ENCODE assay signal across 8 cellular contexts in the genomic region with DNA sequence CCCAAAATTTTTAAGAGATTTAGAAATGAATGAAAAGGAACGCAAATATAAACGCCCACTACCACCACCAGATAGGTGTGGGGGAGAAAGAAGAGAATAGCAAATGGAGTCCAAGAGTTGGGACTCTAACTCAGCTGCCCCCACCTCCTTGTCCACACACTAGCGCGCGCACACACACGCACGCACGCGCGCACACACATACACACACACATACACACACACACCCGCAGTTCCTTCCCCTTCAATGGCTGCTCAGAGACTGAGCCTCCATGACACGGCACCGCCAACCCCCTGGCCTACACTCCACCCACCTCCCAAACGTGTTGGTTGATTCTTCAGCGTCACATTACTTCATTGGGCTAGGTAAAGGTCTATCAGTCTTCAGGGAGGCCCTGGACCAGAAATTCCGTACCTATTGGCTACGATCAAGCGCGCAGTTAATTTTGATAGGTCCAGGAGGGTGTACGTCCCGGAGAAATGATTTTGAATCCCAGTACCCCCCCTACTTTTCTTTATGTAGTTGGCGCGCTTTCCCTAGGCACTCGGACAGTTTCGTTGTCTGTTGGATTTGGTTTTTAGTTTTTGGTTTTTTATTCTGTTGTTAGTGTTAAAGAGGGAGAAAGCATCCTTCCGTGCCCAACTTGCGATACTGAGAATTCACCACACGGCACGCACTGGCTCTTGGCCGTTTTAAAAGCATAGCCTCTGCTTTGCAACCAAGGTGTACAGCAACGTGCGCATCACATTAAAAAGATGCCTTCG. TPM values are rescaled to one million over a fixed set of nuclear protein-coding genes. Genes with fewer than 3 reads are reported as not detected.
DNase-seq lines count a peak whose midpoint lies in the region; ATAC-seq, FAIRE-seq and TF ChIP-seq lines count a peak whose summit lies in the region.

ANP32E (minus strand) TSS at position 261 of the 762 bp plus-strand sequence. CDS start 326 bp downstream, outside the sequence.

- TF ChIP-seq POLR2A in GM18526 (IDR thresholded peaks at IDR 0.05; ENCODE audit: extremely low read depth, insufficient read length) (peak; percentile 95), body of pancreas (IDR thresholded peaks at IDR 0.05) (peak; percentile 58 to 96 (median 96))

- peak; percentile 99 for FAIRE-seq in TTC549 (lab: Jason Lieb, UNC)

- intact Hi-C loops in body of pancreas (cut with DNase I) (no loop called here), sciatic nerve (cut with DNase I) (no loop called here)

- TF ChIP-seq CTCF in body of pancreas (IDR thresholded peaks at IDR 0.05): peak in 4 of 7 experiments; percentile 22 to 58 (median 43)

- peaks cover 25% of the 10 kb centered on the region for H3K4me1 ChIP-seq in body of pancreas

- peak; percentile 77 for ATAC-seq in HG03066 (IDR thresholded peaks at IDR 0.05; ENCODE audit: low read depth, unreplicated experiment)
- ATAC-seq in body of pancreas: peak; percentile 97
- ATAC-seq in sciatic nerve: peak; percentile 98

- H3K9me3 ChIP-seq in body of pancreas: no peaks in the 10 kb centered on the region

- DNase-seq in A172 (ENCODE audit: low spot score) (peak; percentile 100), NCI-H2107 treated with DMSO at 0.1 percent for 48 hours (lab: John Stamatoyannopoulos, UW; ENCODE audit: unreplicated experiment) (peak; percentile 100), body of pancreas (peak; percentile 94 to 98 (median 96)), iPS DF 19.7 (ENCODE audit: low read depth, low spot score) (peak; percentile 100), sciatic nerve (ENCODE audit: low spot score) (peak; percentile 95)

- H3K36me3 ChIP-seq in body of pancreas (replicated peaks in 1 of 2; ENCODE audit: insufficient read depth in 1 of 2, low read depth in 2 of 2): no peaks in the 10 kb centered on the region

- 0% methylated on average over 33 of the region's 33 CpGs for WGBS in body of pancreas, 2 donors

- H3K27me3 ChIP-seq in body of pancreas: no peaks in the 10 kb centered on the region

- H3K4me3 ChIP-seq in body of pancreas: peak within 1 kb of the TSS; percentile 71 to 77

- H3K27ac ChIP-seq in body of pancreas: peak within 1 kb of the TSS; percentile 71 to 94 (median 84)

RNA-seq across cellular contexts. Expression of gene ANP32E, which starts in this region (rescaled TPM):
- 76.3 and 81.9 TPM in 2 replicates for total RNA-seq in A172 (2014; rRNA removed; shearing (Covaris generic))
- total RNA-seq in body of pancreas (1 to 10 TPM; 9.2 to 9.3 TPM), sciatic nerve (40.6 TPM)

Comparison
In these comparisons a context has a peak if more than half of its experiments do, and no peak if none do; other contexts are left out.
1. Peak in every context shown above with its lines: DNase-seq, ATAC-seq, H3K4me3 ChIP-seq and H3K27ac ChIP-seq.